Comparison of ENCODE assay signal across 8 cellular contexts in genomic region chr1:185317034-185317885, GRCh38. TPM values are rescaled to one million over a fixed set of nuclear protein-coding genes. Genes with fewer than 3 reads are reported as not detected.
DNase-seq lines count a peak whose midpoint lies in the region; ATAC-seq and TF ChIP-seq lines count a peak whose summit lies in the region.

TSS of gene IVNS1ABP (minus strand) at chr1:185317243. CDS start at chr1:185309493, 7,750 bp downstream.

- peaks cover 43% of the 10 kb centered on the region for H3K36me3 Mint-ChIP-seq in activated T-helper 2 cell treated with anti-CD3 and anti-CD28 coated beads, Interferon-gamma antibody, Interleukin-2, Interleukin-4, amounts not matched to agents 10 μg/mL and 5 μg/mL and 100 μg/mL, durations not matched to agents 14 hours and 24 hours and 36 hours (ENCODE audit: low read depth)
- H3K36me3 Mint-ChIP-seq in natural killer cell treated with Interleukin-12 subunit alpha and Interleukin-12 subunit beta and Interleukin-15 and Interleukin-18, amount 100 ng/mL, for 72 hours, result peaks cover 52% of the 10 kb centered on the region

- CTCF ChIA-PET in RWPE1 (lab: Yijun Ruan, JAX), result interaction anchor here (0.5 to 1.6 kb wide), 7 partner anchors 27 to 363 kb away, joined by 3 to 5 read pairs (median 3); no protein-coding TSS in a partner anchor

- H3K27me3 Mint-ChIP-seq in activated T-helper 2 cell treated with anti-CD3 and anti-CD28 coated beads, Interferon-gamma antibody, Interleukin-2, Interleukin-4, amounts not matched to agents 10 μg/mL and 5 μg/mL and 100 μg/mL, durations not matched to agents 14 hours and 24 hours and 36 hours (ENCODE audit: low read depth), result no peaks in the 10 kb centered on the region
- H3K27me3 Mint-ChIP-seq in natural killer cell treated with Interleukin-12 subunit alpha and Interleukin-12 subunit beta and Interleukin-15 and Interleukin-18, amount 100 ng/mL, for 72 hours, result no peaks in the 10 kb centered on the region

- H3K27ac ChIP-seq in RWPE1, result peak within 1 kb of the TSS; percentile 95

- POLR2A ChIA-PET in RWPE1 (lab: Yijun Ruan, JAX; ENCODE audit: low non-redundant PET), result interaction anchor here (0.6 to 0.7 kb wide), 4 partner anchors 20 to 552 kb away, joined by 3 to 6 read pairs (median 4); no protein-coding TSS in a partner anchor

- peaks cover 37% of the 10 kb centered on the region for H3K4me1 Mint-ChIP-seq in activated T-helper 2 cell treated with anti-CD3 and anti-CD28 coated beads, Interferon-gamma antibody, Interleukin-2, Interleukin-4, amounts not matched to agents 10 μg/mL and 5 μg/mL and 100 μg/mL, durations not matched to agents 14 hours and 24 hours and 36 hours (ENCODE audit: low read depth)
- peaks cover 37 to 50% of the 10 kb centered on the region in 2 donors for H3K4me1 Mint-ChIP-seq in natural killer cell treated with Interleukin-12 subunit alpha and Interleukin-12 subunit beta and Interleukin-15 and Interleukin-18, amount 100 ng/mL, for 72 hours (ENCODE audit: low read depth in 2 of 2)

- peak; percentile 40 for TF ChIP-seq CTCF in LNCaP clone FGC (IDR thresholded peaks at IDR 0.05; ENCODE audit: control insufficient read depth, extremely low read depth, insufficient read depth)
- TF ChIP-seq CTCF in RWPE1 (conservative IDR thresholded peaks at IDR 0.05; ENCODE audit: low read depth), result peak; percentile 61

- peak within 1 kb of the TSS; percentile 90 for H3K4me3 Mint-ChIP-seq in activated T-helper 2 cell treated with anti-CD3 and anti-CD28 coated beads, Interferon-gamma antibody, Interleukin-2, Interleukin-4, amounts not matched to agents 10 μg/mL and 5 μg/mL and 100 μg/mL, durations not matched to agents 14 hours and 24 hours and 36 hours (ENCODE audit: low read depth)
- H3K4me3 Mint-ChIP-seq in natural killer cell treated with Interleukin-12 subunit alpha and Interleukin-12 subunit beta and Interleukin-15 and Interleukin-18, amount 100 ng/mL, for 72 hours, result peak within 1 kb of the TSS; percentile 92

- peaks cover 10% of the 10 kb centered on the region for H3K9me3 Mint-ChIP-seq in activated T-helper 2 cell treated with anti-CD3 and anti-CD28 coated beads, Interferon-gamma antibody, Interleukin-2, Interleukin-4, amounts not matched to agents 10 μg/mL and 5 μg/mL and 100 μg/mL, durations not matched to agents 14 hours and 24 hours and 36 hours
- peaks cover 6% of the 10 kb centered on the region for H3K9me3 Mint-ChIP-seq in natural killer cell treated with Interleukin-12 subunit alpha and Interleukin-12 subunit beta and Interleukin-15 and Interleukin-18, amount 100 ng/mL, for 72 hours

- peak; percentile 84 to 88 for ATAC-seq in natural killer cell treated with Interleukin-12 subunit alpha and Interleukin-12 subunit beta and Interleukin-15 and Interleukin-18, amount 100 ng/mL, for 72 hours
- peak; percentile 85 for ATAC-seq in stimulated activated naive CD8-positive, alpha-beta T cell treated with anti-CD3 and anti-CD28 coated beads, Interleukin-15, Interleukin-2, amounts not matched to agents 100 U/mL and 50 U/mL, for 24 hours

- intact Hi-C loops in activated T-helper 2 cell treated with anti-CD3 and anti-CD28 coated beads, Interferon-gamma antibody, Interleukin-2, Interleukin-4, amounts not matched to agents 10 μg/mL and 5 μg/mL and 100 μg/mL, durations not matched to agents 14 hours and 24 hours and 36 hours (cut with micrococcal nuclease), result loop anchor here (1.0 to 10.0 kb wide), 11 partner anchors 22 to 562 kb away; partner anchors contain the start of genes EDEM3, NIBAN1, RNF2 and SWT1

- H3K27ac Mint-ChIP-seq in activated T-helper 2 cell treated with anti-CD3 and anti-CD28 coated beads, Interferon-gamma antibody, Interleukin-2, Interleukin-4, amounts not matched to agents 10 μg/mL and 5 μg/mL and 100 μg/mL, durations not matched to agents 14 hours and 24 hours and 36 hours, result peak within 1 kb of the TSS; percentile 98
- H3K27ac Mint-ChIP-seq in natural killer cell treated with Interleukin-12 subunit alpha and Interleukin-12 subunit beta and Interleukin-15 and Interleukin-18, amount 100 ng/mL, for 72 hours, result peak within 1 kb of the TSS; percentile 87 to 98

- peak within 1 kb of the TSS; percentile 89 for H3K4me3 ChIP-seq in LNCaP clone FGC (ENCODE audit: low read depth, low read length)

- DNase-seq in ELF-1 (ENCODE audit: low read depth, low spot score) (peak; percentile 96), H4 (ENCODE audit: low spot score) (peak; percentile 94), LNCaP clone FGC (ENCODE audit: low read depth) (peak; percentile 71), RWPE1 (ENCODE audit: low spot score) (peak; percentile 97), fibroblast of peridontal ligament (ENCODE audit: extremely low read depth) (peak; percentile 85)
- DNase-seq in activated T-helper 2 cell treated with anti-CD3 and anti-CD28 coated beads, Interferon-gamma antibody, Interleukin-2, Interleukin-4, amounts not matched to agents 10 μg/mL and 5 μg/mL and 100 μg/mL, durations not matched to agents 14 hours and 24 hours and 36 hours (ENCODE audit: low spot score), result peak; percentile 93
- DNase-seq in natural killer cell treated with Interleukin-12 subunit alpha and Interleukin-12 subunit beta and Interleukin-15 and Interleukin-18, amount 100 ng/mL, for 72 hours (ENCODE audit: low spot score), result peak; percentile 97
- peak; percentile 96 for DNase-seq in stimulated activated naive CD8-positive, alpha-beta T cell treated with anti-CD3 and anti-CD28 coated beads, Interleukin-15, Interleukin-2, amounts not matched to agents 100 U/mL and 50 U/mL, for 24 hours

RNA-seq across cellular contexts. Expression of gene IVNS1ABP, which starts in this region (rescaled TPM):
- 39.6 and 47.5 TPM in 2 replicates for total RNA-seq in H4 (2014; rRNA removed; shearing (Covaris generic))
- 143 and 148 TPM in 2 replicates for total RNA-seq in activated T-helper 2 cell treated with anti-CD3 and anti-CD28 coated beads, Interferon-gamma antibody, Interleukin-2, Interleukin-4, amounts not matched to agents 10 μg/mL and 5 μg/mL and 100 μg/mL, durations not matched to agents 14 hours and 24 hours and 36 hours
- total RNA-seq in natural killer cell treated with Interleukin-12 subunit alpha and Interleukin-12 subunit beta and Interleukin-15 and Interleukin-18, amount 100 ng/mL, for 72 hours, result 100 to 1,000 TPM; 744 to 950 TPM

Comparison
In these comparisons a context has a peak if more than half of its experiments do, and no peak if none do; other contexts are left out.
1. Peak in every context shown above with its lines: DNase-seq, ATAC-seq, H3K4me3 ChIP-seq and H3K27ac ChIP-seq.